ENCODE assay signal across 1 cellular context in genomic region chr9:136719212-136719880, GRCh38.
TF ChIP-seq lines count a peak whose summit lies in the region.

No MANE protein-coding gene starts in this region.

TF ChIP-seq in H1, 55 proteins besides CTCF, POLR2A, EP300 and RAD21:
- TF ChIP-seq CHD2 (IDR thresholded peaks at IDR 0.05; ENCODE audit: low read length) (no peak), EGR1 (IDR thresholded peaks at IDR 0.05; ENCODE audit: borderline replicate concordance, low read depth, low read length) (no peak), SP2 (IDR thresholded peaks at IDR 0.05; ENCODE audit: low read length) (no peak), TBP (IDR thresholded peaks at IDR 0.05; ENCODE audit: low read depth, low read length) (no peak), GABPA (IDR thresholded peaks at IDR 0.05; ENCODE audit: borderline replicate concordance, insufficient read depth, low read length) (0 out of 2 replicates have a peak, but pooled peaks have one; percentile 7), SIN3A (conservative IDR thresholded peaks at IDR 0.05 in 1 of 2, IDR thresholded peaks at IDR 0.05 in 1 of 2; ENCODE audit: low read depth in 1 of 2, low read length in 2 of 2) (no peak), MAX (IDR thresholded peaks at IDR 0.05) (no peak), POLR2AphosphoS5 (IDR thresholded peaks at IDR 0.05; ENCODE audit: low read depth, low read length) (no peak)
